In genomic region chr17:74862108-74862901, GRCh38 we compare ENCODE assay signal across 8 cellular contexts. TPM values are rescaled to one million over a fixed set of nuclear protein-coding genes. Genes with fewer than 3 reads are reported as not detected.
A peak's percentile ranks its signal among the peaks of the same experiment; 100 is the strongest.
DNase-seq lines count a peak whose midpoint lies in the region; ATAC-seq and TF ChIP-seq lines count a peak whose summit lies in the region.

No MANE protein-coding gene starts in this region.

- peak overlapping the region; percentile 24 for H3K27ac Mint-ChIP-seq in activated naive CD4-positive, alpha-beta T cell treated with anti-CD3 and anti-CD28 coated beads for 36 hours

- intact Hi-C loops in activated naive CD4-positive, alpha-beta T cell treated with anti-CD3 and anti-CD28 coated beads for 36 hours (cut with micrococcal nuclease): loop anchor here (1.0 kb wide), 1 partner anchor 118 kb away; no protein-coding TSS in a partner anchor
- intact Hi-C loops in Right ventricle myocardium superior (cut with DNase I): no loop called here

- H3K4me3 ChIP-seq in AG09309 (ENCODE audit: control insufficient read depth, low read depth, low read length): no peak overlapping the region

- TF ChIP-seq CTCF in AG09309 (IDR thresholded peaks at IDR 0.05; ENCODE audit: control insufficient read depth, insufficient read depth, low read depth, low read length, missing control alignments) (peak; percentile 79), GM20000 (IDR thresholded peaks at IDR 0.05; ENCODE audit: extremely low read depth, missing control alignments) (peak; percentile 55), RWPE1 (conservative IDR thresholded peaks at IDR 0.05; ENCODE audit: low read depth) (peak; percentile 75)

- peaks cover 7% of the 10 kb centered on the region for H3K36me3 Mint-ChIP-seq in activated naive CD4-positive, alpha-beta T cell treated with anti-CD3 and anti-CD28 coated beads for 36 hours (ENCODE audit: low read depth)

- H3K27me3 Mint-ChIP-seq in activated naive CD4-positive, alpha-beta T cell treated with anti-CD3 and anti-CD28 coated beads for 36 hours (ENCODE audit: low read depth): peaks cover 33% of the 10 kb centered on the region

- peaks cover 15% of the 10 kb centered on the region for H3K4me1 Mint-ChIP-seq in activated naive CD4-positive, alpha-beta T cell treated with anti-CD3 and anti-CD28 coated beads for 36 hours (ENCODE audit: low read depth)

- POLR2A ChIA-PET in RWPE1 (lab: Yijun Ruan, JAX; ENCODE audit: low non-redundant PET): interaction anchor here (0.7 kb wide), 1 partner anchor 9 kb away, joined by 3 read pairs; no protein-coding TSS in a partner anchor

- H3K9me3 Mint-ChIP-seq in activated naive CD4-positive, alpha-beta T cell treated with anti-CD3 and anti-CD28 coated beads for 36 hours: no peaks in the 10 kb centered on the region

- peak overlapping the region; percentile 15 for H3K4me3 Mint-ChIP-seq in activated naive CD4-positive, alpha-beta T cell treated with anti-CD3 and anti-CD28 coated beads for 36 hours

- DNase-seq in AG09309 (ENCODE audit: low read depth) (no peak), GM20000 (ENCODE audit: low spot score) (peak; percentile 86), RWPE1 (ENCODE audit: low spot score) (no peak), Right ventricle myocardium superior (peak; percentile 85), retina (peak; percentile 87), SKM-1 (lab: John Stamatoyannopoulos, UW; ENCODE audit: unreplicated experiment) (no peak)
- DNase-seq in activated naive CD4-positive, alpha-beta T cell treated with anti-CD3 and anti-CD28 coated beads for 36 hours: peak; percentile 78

- CTCF ChIA-PET in RWPE1 (lab: Yijun Ruan, JAX): interaction anchor here (0.6 to 4.0 kb wide), 17 partner anchors 9 to 772 kb away, joined by 3 to 30 read pairs (median 3); no protein-coding TSS in a partner anchor
- CTCF ChIA-PET in activated naive CD4-positive, alpha-beta T cell treated with anti-CD3 and anti-CD28 coated beads for 36 hours (lab: Charles Lee): interaction anchor here (0.6 to 10.0 kb wide), 25 partner anchors 8 to 796 kb away, joined by 3 to 165 read pairs (median 4); partner anchors contain the start of genes FDXR, NAT9 and RAB37

- no peak overlapping the region for H3K27ac ChIP-seq in RWPE1

- ATAC-seq in Right ventricle myocardium superior (ENCODE audit: poor library complexity) (peak; percentile 74), GM18868 (IDR thresholded peaks at IDR 0.05; ENCODE audit: unreplicated experiment) (no peak)

RNA-seq across cellular contexts. Expression of gene GRIN2C, which starts 2.6 kb away (rescaled TPM):
- total RNA-seq in activated naive CD4-positive, alpha-beta T cell treated with anti-CD3 and anti-CD28 coated beads for 36 hours: under 1 TPM in 1 of 2 experiments, not detected in 1; 0.07 TPM
- total RNA-seq in Right ventricle myocardium superior: 0.65 TPM

RNA-seq across cellular contexts. Expression of gene FDXR, which starts 10.5 kb away (rescaled TPM):
- 10 to 100 TPM; 61.8 to 67.6 TPM for total RNA-seq in activated naive CD4-positive, alpha-beta T cell treated with anti-CD3 and anti-CD28 coated beads for 36 hours
- 4.6 TPM for total RNA-seq in Right ventricle myocardium superior

RNA-seq across cellular contexts. Expression of gene FADS6, which starts 31.1 kb away (rescaled TPM):
- total RNA-seq in activated naive CD4-positive, alpha-beta T cell treated with anti-CD3 and anti-CD28 coated beads for 36 hours: not detected
- not detected for total RNA-seq in Right ventricle myocardium superior

Comparison
In these comparisons a context has a peak if more than half of its experiments do, and no peak if none do; other contexts are left out.
1. DNase-seq: peak in GM20000 (single experiment), activated naive CD4-positive, alpha-beta T cell treated with anti-CD3 and anti-CD28 coated beads for 36 hours (single experiment), Right ventricle myocardium superior (single experiment) and retina (single experiment); none in AG09309 (single experiment), RWPE1 (single experiment) and SKM-1 (single experiment).
2. RNA of gene FDXR, which starts 10.5 kb away (total RNA-seq): 61.8 to 67.6 TPM in activated naive CD4-positive, alpha-beta T cell treated with anti-CD3 and anti-CD28 coated beads for 36 hours; 4.6 TPM in Right ventricle myocardium superior (single experiment); every median in the first group is over 10 times any median in the second.
3. Peak in every context shown above with its lines, with median percentiles within 50 percentile points of each other: CTCF ChIP-seq.